Comparison of ENCODE assay signal across 1 cellular context in genomic region chr6:12280458-12280857, GRCh38.
TF ChIP-seq lines count a peak whose summit lies in the region.

No MANE protein-coding gene starts in this region.

TF ChIP-seq in IMR-90, 13 proteins besides CTCF, POLR2A, EP300 and RAD21 (continued from another document):
- TF ChIP-seq ELK1 (IDR thresholded peaks at IDR 0.05; ENCODE audit: borderline replicate concordance, low read depth, low read length) (no peak), MAZ (IDR thresholded peaks at IDR 0.05; ENCODE audit: borderline replicate concordance, low read depth, low read length) (no peak), MXI1 (IDR thresholded peaks at IDR 0.05; ENCODE audit: borderline replicate concordance, low read depth, low read length) (no peak), FOS (IDR thresholded peaks at IDR 0.05; ENCODE audit: low read depth, low read length) (no peak), MAFK (IDR thresholded peaks at IDR 0.05; ENCODE audit: low read depth, low read length) (no peak), CEBPB (IDR thresholded peaks at IDR 0.05; ENCODE audit: low read depth, low read length) (no peak), SMC3 (IDR thresholded peaks at IDR 0.05; ENCODE audit: low read depth, low read length) (no peak)
TF ChIP-seq in IMR-90: peak in this region for 0.
